11 cellular contexts compared by ENCODE assay signal in the genomic region with DNA sequence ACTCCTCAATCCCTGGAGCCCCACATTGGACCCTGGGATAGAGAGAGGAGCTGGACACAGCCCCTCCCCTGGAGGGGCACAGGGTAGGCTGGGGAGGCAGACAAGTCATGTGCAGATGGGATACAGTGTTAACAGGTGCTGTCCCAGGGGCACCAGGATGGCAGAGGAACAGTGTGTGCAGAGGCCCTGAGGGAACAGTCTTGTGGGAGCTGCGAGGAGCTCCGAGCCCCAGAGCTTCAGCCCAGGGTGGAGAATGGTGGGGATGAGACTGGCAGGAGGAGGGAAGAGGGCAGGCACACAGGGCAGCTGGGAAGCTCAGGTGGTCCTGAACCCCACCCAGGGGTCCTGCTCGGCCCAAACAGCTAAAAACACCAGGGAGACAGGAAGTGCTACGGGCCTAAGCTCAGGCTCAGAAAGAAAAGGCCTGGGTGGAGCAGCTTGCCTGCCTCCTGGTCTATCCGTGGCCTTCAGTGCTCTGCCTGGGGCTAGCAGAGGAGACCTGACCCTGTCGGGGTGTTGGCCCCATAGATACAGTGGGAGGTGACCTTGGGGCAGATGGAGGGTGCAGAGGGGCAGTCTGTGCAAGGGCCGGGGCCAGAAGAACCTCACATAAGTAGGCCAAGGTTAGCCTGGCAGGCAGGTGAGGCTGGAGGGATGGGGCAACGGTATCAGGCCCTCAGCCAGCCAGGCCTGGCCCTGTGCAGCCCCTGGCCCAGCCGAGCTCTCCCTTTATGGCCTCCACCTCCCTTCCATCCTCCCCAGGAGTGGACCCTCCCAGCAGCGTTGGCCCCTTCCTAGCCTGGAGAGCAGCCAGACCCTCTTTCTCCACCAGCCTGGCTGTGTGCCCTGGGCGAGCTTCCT. TPM values are rescaled to one million over a fixed set of nuclear protein-coding genes. Genes with fewer than 3 reads are reported as not detected.
DNase-seq lines count a peak whose midpoint lies in the region; ATAC-seq, FAIRE-seq and TF ChIP-seq lines count a peak whose summit lies in the region.
"Had no signal": no experiment of that assay in that cellular context is flagged by ENCODE, and none has a peak within 500 bp of the region (broad histone marks: within the 10 kb centered on the region; RNA-seq: fewer than 3 reads in every experiment).

No MANE protein-coding gene starts in this region.

- H3K4me3 Mint-ChIP-seq in H9 (no peak overlapping the region), immature natural killer cell (peak overlapping the region; percentile 71 to 92 (median 88))

- H3K4me1 Mint-ChIP-seq in H9 (peaks cover 6 to 8% of the 10 kb centered on the region in 2 experiments), immature natural killer cell (peaks cover 41 to 66% of the 10 kb centered on the region in 2 donors)

- H3T11ph ChIP-seq in H9 (ENCODE audit: low read length) = no peak overlapping the region

- H3K4me1 ChIP-seq in H9 (ENCODE audit: insufficient read depth, low read length) (no peaks in the 10 kb centered on the region), small intestine (ENCODE audit: control insufficient read depth in 2 of 2, insufficient read depth in 1 of 2, low read depth in 1 of 2, low read length in 1 of 2) (peaks cover 3 to 4% of the 10 kb centered on the region in 2 donors)

- H3K9ac ChIP-seq in H9 (ENCODE audit: extremely low read depth, insufficient read length, low read length) = no peak overlapping the region

- no peaks in the 10 kb centered on the region for H3K79me1 ChIP-seq in H9 (ENCODE audit: insufficient read depth, low read depth, low read length, poor library complexity, severe bottlenecking)

- no CpG with 5 or more reads among the region's 11 CpGs for WGBS in H9 (ENCODE audit: extremely low coverage, insufficient read length, low lambda C conversion rate)
- WGBS in small intestine, 3 donors = 38 to 47% (median 38%) methylated on average over 10 to 11 of the region's 11 CpGs

- H2BK15ac ChIP-seq in H9 (ENCODE audit: low read depth, low read length) = no peak overlapping the region

- H4K8ac ChIP-seq in H9 (replicated peaks; ENCODE audit: insufficient read length, low read depth, low read length) = no peak overlapping the region

- H3K4me2 ChIP-seq in H9 (ENCODE audit: insufficient read depth, insufficient read length, low read length) = no peak overlapping the region

- DNase-seq in H9 (no peak), immature natural killer cell (no peak), small intestine (no peak), middle frontal gyrus (ENCODE audit: extremely low spot score, low spot score) (no peak), NCI-H226 (no peak)
- no peak for DNase-seq in activated naive CD4-positive, alpha-beta T cell treated with anti-CD3 and anti-CD28 coated beads, Interleukin-2, amount 50 U/mL, for 72 hours (ENCODE audit: low spot score in 2 of 2)
- no peak for DNase-seq in stimulated activated CD4-positive, alpha-beta T cell treated with anti-CD3 and anti-CD28 coated beads, Interleukin-4, amount 100 ng/mL, for 4 hours
- DNase-seq in stimulated activated CD4-positive, alpha-beta T cell treated with anti-CD3 and anti-CD28 coated beads, Interleukin-15, amount 100 ng/mL, for 24 hours = no peak
- DNase-seq: NCI-H2081 treated with DMSO at 0.1 percent for 48 hours had no signal

- H3K36me3 ChIP-seq in small intestine (ENCODE audit: control insufficient read depth in 2 of 2, insufficient read depth in 2 of 2, low read length in 2 of 2) = no peaks in the 10 kb centered on the region

- H4K91ac ChIP-seq in H9 (ENCODE audit: insufficient read length, low read depth, low read length) = no peak overlapping the region

- no peak overlapping the region for H2BK12ac ChIP-seq in H9 (ENCODE audit: insufficient read length, low read depth, low read length)

- no peaks in the 10 kb centered on the region for H3K27me3 Mint-ChIP-seq in H9 (ENCODE audit: low read depth)
- peaks cover 0 to 4% (median 3%) of the 10 kb centered on the region in 3 donors for H3K27me3 Mint-ChIP-seq in immature natural killer cell (ENCODE audit: low read depth in 3 of 3)

- no peak for FAIRE-seq in small intestine (lab: Jason Lieb, UNC)

- peaks cover 0 to 3% (median 0%) of the 10 kb centered on the region in 3 experiments; a peak in 6 of 7 replicates for H3K36me3 Mint-ChIP-seq in H9 (ENCODE audit: insufficient read depth in 1 of 3, low read depth in 3 of 3)
- no peaks in the 10 kb centered on the region for H3K36me3 Mint-ChIP-seq in activated naive CD4-positive, alpha-beta T cell treated with anti-CD3 and anti-CD28 coated beads, Interleukin-2, amount 50 U/mL, for 72 hours
- no peaks in the 10 kb centered on the region for H3K36me3 Mint-ChIP-seq in immature natural killer cell

- H2BK20ac ChIP-seq in H9 (ENCODE audit: low read depth, low read length, poor library complexity, severe bottlenecking) = no peak overlapping the region

- no peaks in the 10 kb centered on the region for H3K23me2 ChIP-seq in H9 (ENCODE audit: insufficient read length, low read depth, low read length, poor library complexity, severe bottlenecking)

- no peak overlapping the region for H2AK5ac ChIP-seq in H9 (ENCODE audit: insufficient read length, low read length)

- TF ChIP-seq CTCF in H9 (conservative IDR thresholded peaks at IDR 0.05) = no peak

- H3K4ac ChIP-seq in H9 (ENCODE audit: low read depth, low read length) = no peak overlapping the region

- no peak overlapping the region for H3K23ac ChIP-seq in H9 (ENCODE audit: insufficient read length, low read depth, low read length)

- H3K9me3 ChIP-seq in H9 (ENCODE audit: control insufficient read depth, low read depth, low read length) (no peaks in the 10 kb centered on the region), small intestine (ENCODE audit: control insufficient read depth, low read depth) (no peaks in the 10 kb centered on the region)

- no peak overlapping the region; the same call in 1 of the 2 replicates for H3K14ac ChIP-seq in H9 (ENCODE audit: insufficient read depth, low read length)

- H2AFZ ChIP-seq in H9 (ENCODE audit: low read length) = no peak overlapping the region

- no peaks in the 10 kb centered on the region for H3K79me2 ChIP-seq in H9 (ENCODE audit: insufficient read depth, low read length)

- H4K20me1 ChIP-seq in H9 (ENCODE audit: control insufficient read depth, insufficient read depth, insufficient read length) = no peaks in the 10 kb centered on the region

- no peak overlapping the region for H3K4me3 ChIP-seq in small intestine (ENCODE audit: low read depth in 1 of 2, low read length in 2 of 2)

- H2BK120ac ChIP-seq in H9 (ENCODE audit: low read depth, low read length, poor library complexity, severe bottlenecking) = no peak overlapping the region

- H3K56ac ChIP-seq in H9 (ENCODE audit: insufficient read length, low read depth, low read length) = no peak overlapping the region

- H3K9me3 Mint-ChIP-seq in H9 (peaks cover 10 to 11% of the 10 kb centered on the region in 2 experiments; a peak in 4 of 5 replicates), immature natural killer cell (peaks cover 0 to 2% (median 0%) of the 10 kb centered on the region in 6 donors)
- no peaks in the 10 kb centered on the region for H3K9me3 Mint-ChIP-seq in activated naive CD4-positive, alpha-beta T cell treated with anti-CD3 and anti-CD28 coated beads, Interleukin-2, amount 50 U/mL, for 72 hours

- no peaks in the 10 kb centered on the region for H3K27me3 ChIP-seq in H9 (ENCODE audit: insufficient read depth, low read length)
- no peaks in the 10 kb centered on the region for H3K27me3 ChIP-seq in small intestine (ENCODE audit: control insufficient read depth in 2 of 2, insufficient read depth in 2 of 2, low read length in 2 of 2)

- H3K27ac Mint-ChIP-seq in H9 = peak overlapping the region; percentile 65 to 77 (median 76); a peak in 5 of 7 replicates
- H3K27ac Mint-ChIP-seq in activated naive CD4-positive, alpha-beta T cell treated with anti-CD3 and anti-CD28 coated beads, Interleukin-2, amount 50 U/mL, for 72 hours = peak overlapping the region; percentile 92 to 98
- H3K27ac Mint-ChIP-seq in immature natural killer cell = peak overlapping the region; percentile 92 to 97 (median 95)

- no peak overlapping the region for H2BK5ac ChIP-seq in H9 (ENCODE audit: insufficient read length, low read length)

- no peak overlapping the region for H3K27ac ChIP-seq in H9 (ENCODE audit: insufficient read length, low read depth, low read length)
- peak overlapping the region; percentile 57 to 79 for H3K27ac ChIP-seq in small intestine (ENCODE audit: low read depth in 1 of 2, low read length in 1 of 2)

- peak; percentile 17 to 51 for ATAC-seq in activated naive CD4-positive, alpha-beta T cell treated with anti-CD3 and anti-CD28 coated beads, Interleukin-2, amount 50 U/mL, for 72 hours

- H4K5ac ChIP-seq in H9 (ENCODE audit: insufficient read length, low read depth, low read length) = no peak overlapping the region

- H3K18ac ChIP-seq in H9 (ENCODE audit: insufficient read length, low read depth, low read length) = no peak overlapping the region

RNA-seq across cellular contexts. Expression of a gene that starts 15.4 kb away (rescaled TPM):
- 16.7 and 17.1 TPM in 2 replicates for total RNA-seq in H9 (2021)
- total RNA-seq in activated naive CD4-positive, alpha-beta T cell treated with anti-CD3 and anti-CD28 coated beads, Interleukin-2, amount 50 U/mL, for 72 hours = 1 to 10 TPM in 1 of 2 donors, under 1 TPM in 1; 0.89 to 2.5 TPM
- polyA plus RNA-seq in immature natural killer cell (10 to 100 TPM in 1 of 3 donors, 1 to 10 TPM in 2; 1.6 to 18.8 (median 6.1) TPM), small intestine (10 to 100 TPM; 43.8 to 61.1 (median 48.6) TPM)

RNA-seq across cellular contexts. Expression of a gene that starts 20.4 kb away (rescaled TPM):
- 0.86 TPM in 1 of 2 replicates, not detected in the other for total RNA-seq in H9 (2021)
- total RNA-seq in activated naive CD4-positive, alpha-beta T cell treated with anti-CD3 and anti-CD28 coated beads, Interleukin-2, amount 50 U/mL, for 72 hours = not detected
- polyA plus RNA-seq in immature natural killer cell = not detected
- polyA plus RNA-seq in small intestine = 1 to 10 TPM in 2 of 3 donors, not detected in 1; 1.5 to 2.7 TPM
- total RNA-seq: pulmonary artery endothelial cell; T-helper 2 cell treated with Interferon-gamma antibody and Interleukin-4, amounts not matched to agents 100 ng/mL and 5 ng/mL, for 36 hours had no signal

RNA-seq across cellular contexts. Expression of a gene that starts 45.8 kb away (rescaled TPM):
- total RNA-seq in H9 (2021) = 1.6 and 2.2 TPM in 2 replicates
- under 1 TPM in 1 of 2 donors, not detected in 1; 0.32 TPM for total RNA-seq in activated naive CD4-positive, alpha-beta T cell treated with anti-CD3 and anti-CD28 coated beads, Interleukin-2, amount 50 U/mL, for 72 hours
- polyA plus RNA-seq in immature natural killer cell (under 1 TPM in 2 of 3 donors, not detected in 1; 0.21 to 0.45 TPM), small intestine (1 to 10 TPM; 1.4 to 2.8 (median 1.6) TPM)

RNA-seq across cellular contexts. Expression of a gene that starts 48.0 kb away (rescaled TPM):
- total RNA-seq in H9 (2021) = not detected in 2 replicates
- not detected for total RNA-seq in activated naive CD4-positive, alpha-beta T cell treated with anti-CD3 and anti-CD28 coated beads, Interleukin-2, amount 50 U/mL, for 72 hours
- polyA plus RNA-seq in immature natural killer cell = not detected
- polyA plus RNA-seq in small intestine = 1 to 10 TPM; 1.6 to 7.0 (median 2.0) TPM
- total RNA-seq: pulmonary artery endothelial cell; T-helper 2 cell treated with Interferon-gamma antibody and Interleukin-4, amounts not matched to agents 100 ng/mL and 5 ng/mL, for 36 hours had no signal

Comparison
In these comparisons a context has a peak if more than half of its experiments do, and no peak if none do; other contexts are left out.
1. H3K4me3 Mint-ChIP-seq: peak in immature natural killer cell (5 of 5); none in H9 (0 of 2).
2. Peak in every context shown above with its lines, with median percentiles within 50 percentile points of each other: H3K27ac Mint-ChIP-seq.